In the genomic region with DNA sequence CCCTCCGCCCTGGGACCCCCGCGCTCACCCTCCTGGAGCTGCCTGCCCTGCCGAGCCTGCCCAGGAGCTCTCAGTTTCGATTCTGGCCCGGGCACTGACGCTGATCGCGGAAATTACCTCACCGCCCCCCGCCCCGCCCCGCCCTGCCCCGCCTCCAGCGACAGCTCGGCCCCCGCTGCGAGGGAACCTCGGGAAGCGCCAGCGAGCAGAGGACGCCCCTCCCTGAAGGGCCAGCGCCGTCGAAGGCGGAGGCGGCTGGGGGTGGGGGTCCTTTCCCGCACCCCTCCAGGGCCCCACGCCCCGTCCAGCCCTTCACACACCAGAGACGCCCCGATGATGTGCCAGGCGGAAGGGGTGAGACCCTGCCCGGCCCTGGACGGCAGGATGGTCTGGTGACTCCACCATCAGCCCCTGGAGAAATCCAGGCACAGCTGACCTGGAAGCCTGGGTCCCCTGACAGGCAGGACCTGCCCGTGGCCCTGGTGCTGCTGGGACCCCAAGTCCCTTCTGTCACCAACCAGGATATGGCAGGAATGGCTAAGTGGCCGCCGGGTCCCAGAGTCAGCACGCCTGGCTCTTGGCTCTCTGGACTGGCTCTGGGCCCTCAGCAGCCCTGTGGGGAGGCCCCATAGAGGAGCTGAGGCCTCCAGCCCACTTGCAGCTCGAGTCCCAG, we compare ENCODE assay signal across 8 cellular contexts. TPM values are rescaled to one million over a fixed set of nuclear protein-coding genes. Genes with fewer than 3 reads are reported as not detected.
DNase-seq lines count a peak whose midpoint lies in the region; ATAC-seq and TF ChIP-seq lines count a peak whose summit lies in the region.

A gene with protein sequence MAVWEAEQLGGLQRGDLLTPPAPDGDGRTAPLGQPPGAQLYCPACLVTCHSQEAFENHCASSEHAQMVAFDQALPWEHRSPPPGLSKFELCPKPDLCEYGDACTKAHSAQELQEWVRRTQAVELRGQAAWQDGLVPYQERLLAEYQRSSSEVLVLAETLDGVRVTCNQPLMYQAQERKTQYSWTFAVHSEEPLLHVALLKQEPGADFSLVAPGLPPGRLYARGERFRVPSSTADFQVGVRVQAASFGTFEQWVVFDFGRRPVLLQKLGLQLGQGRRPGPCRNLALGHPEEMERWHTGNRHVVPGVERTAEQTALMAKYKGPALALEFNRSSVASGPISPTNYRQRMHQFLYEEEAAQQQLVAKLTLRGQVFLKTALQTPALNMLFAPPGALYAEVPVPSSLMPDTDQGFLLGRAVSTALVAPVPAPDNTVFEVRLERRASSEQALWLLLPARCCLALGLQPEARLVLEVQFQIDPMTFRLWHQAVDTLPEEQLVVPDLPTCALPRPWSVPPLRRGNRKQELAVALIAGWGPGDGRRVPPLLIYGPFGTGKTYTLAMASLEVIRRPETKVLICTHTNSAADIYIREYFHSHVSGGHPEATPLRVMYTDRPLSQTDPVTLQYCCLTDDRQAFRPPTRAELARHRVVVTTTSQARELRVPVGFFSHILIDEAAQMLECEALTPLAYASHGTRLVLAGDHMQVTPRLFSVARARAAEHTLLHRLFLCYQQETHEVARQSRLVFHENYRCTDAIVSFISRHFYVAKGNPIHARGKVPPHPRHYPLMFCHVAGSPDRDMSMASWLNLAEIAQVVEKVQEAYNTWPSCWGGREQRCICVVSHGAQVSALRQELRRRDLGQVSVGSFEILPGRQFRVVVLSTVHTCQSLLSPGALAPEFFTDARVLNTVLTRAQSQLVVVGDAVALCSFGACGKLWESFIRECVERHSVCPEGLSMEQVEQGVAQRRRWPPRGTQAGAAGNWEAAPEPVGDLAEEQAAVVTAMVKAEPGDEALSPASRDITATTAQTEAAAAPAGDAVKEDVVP (N-terminal part only) (minus strand): TSS at position 84 of the 673 bp plus-strand sequence. CDS start 1,854 bp downstream, outside the sequence.

- no peak for TF ChIP-seq POLR2A in gastroesophageal sphincter (IDR thresholded peaks at IDR 0.05)

- H3K27ac ChIP-seq in gastroesophageal sphincter, result peak within 1 kb of the TSS; percentile 51 to 85 (median 82)
- peak within 1 kb of the TSS; percentile 90 for H3K27ac ChIP-seq in neutrophil

- TF ChIP-seq CTCF in gastroesophageal sphincter (IDR thresholded peaks at IDR 0.05) (no peak), neutrophil (IDR thresholded peaks at IDR 0.05) (peak; percentile 12)

- H3K36me3 ChIP-seq in gastroesophageal sphincter, result peaks cover 0 to 11% of the 10 kb centered on the region in 2 donors
- H3K36me3 ChIP-seq in neutrophil, result peaks cover 29% of the 10 kb centered on the region

- H3K27me3 ChIP-seq in gastroesophageal sphincter (peaks cover 16% of the 10 kb centered on the region), neutrophil (peaks cover 35% of the 10 kb centered on the region)

- peak; percentile 63 for DNase-seq in HT-29 (ENCODE audit: low spot score)
- DNase-seq in RKO (ENCODE audit: low spot score), result peak; percentile 84
- peak; percentile 46 for DNase-seq in activated gamma-delta T cell (lab: John Stamatoyannopoulos, UW)
- peak; percentile 86 for DNase-seq in ureter (ENCODE audit: low spot score)

- H3K4me1 ChIP-seq in gastroesophageal sphincter (peaks cover 0 to 36% (median 0%) of the 10 kb centered on the region in 3 donors), neutrophil (ENCODE audit: control insufficient read depth in 1 of 2, insufficient read depth in 1 of 2, low read depth in 1 of 2, low read length in 1 of 2) (peaks cover 33 to 67% of the 10 kb centered on the region in 2 experiments)

- ATAC-seq in gastroesophageal sphincter, result peak; percentile 86
- ATAC-seq in HG02870 (IDR thresholded peaks at IDR 0.05; ENCODE audit: unreplicated experiment), result no peak

- WGBS in gastroesophageal sphincter (ENCODE audit: low coverage in 1 of 2), 2 donors, result no CpG with 5 or more reads among the region's 40 CpGs

- no peak for TF ChIP-seq EP300 in gastroesophageal sphincter (IDR thresholded peaks at IDR 0.05)

- H3K9me3 ChIP-seq in gastroesophageal sphincter (no peaks in the 10 kb centered on the region), neutrophil (no peaks in the 10 kb centered on the region)

- H3K4me3 ChIP-seq in GM08714 (ENCODE audit: low read length), result peak within 1 kb of the TSS; percentile 95
- peak within 1 kb of the TSS; percentile 83 to 91 for H3K4me3 ChIP-seq in gastroesophageal sphincter
- peak within 1 kb of the TSS; percentile 82 to 94 for H3K4me3 ChIP-seq in neutrophil (ENCODE audit: low read depth in 1 of 2, low read length in 1 of 2)

RNA-seq across cellular contexts. Expression of the gene that starts here (rescaled TPM):
- 109 and 163 TPM in 2 replicates for total RNA-seq in HT-29 (2014; rRNA removed; shearing (Covaris generic))
- total RNA-seq in gastroesophageal sphincter, result 10 to 100 TPM; 14.2 to 22.2 (median 20.2) TPM
- total RNA-seq in ureter, result 35.6 TPM
